8 cellular contexts compared by ENCODE assay signal in the genomic region with DNA sequence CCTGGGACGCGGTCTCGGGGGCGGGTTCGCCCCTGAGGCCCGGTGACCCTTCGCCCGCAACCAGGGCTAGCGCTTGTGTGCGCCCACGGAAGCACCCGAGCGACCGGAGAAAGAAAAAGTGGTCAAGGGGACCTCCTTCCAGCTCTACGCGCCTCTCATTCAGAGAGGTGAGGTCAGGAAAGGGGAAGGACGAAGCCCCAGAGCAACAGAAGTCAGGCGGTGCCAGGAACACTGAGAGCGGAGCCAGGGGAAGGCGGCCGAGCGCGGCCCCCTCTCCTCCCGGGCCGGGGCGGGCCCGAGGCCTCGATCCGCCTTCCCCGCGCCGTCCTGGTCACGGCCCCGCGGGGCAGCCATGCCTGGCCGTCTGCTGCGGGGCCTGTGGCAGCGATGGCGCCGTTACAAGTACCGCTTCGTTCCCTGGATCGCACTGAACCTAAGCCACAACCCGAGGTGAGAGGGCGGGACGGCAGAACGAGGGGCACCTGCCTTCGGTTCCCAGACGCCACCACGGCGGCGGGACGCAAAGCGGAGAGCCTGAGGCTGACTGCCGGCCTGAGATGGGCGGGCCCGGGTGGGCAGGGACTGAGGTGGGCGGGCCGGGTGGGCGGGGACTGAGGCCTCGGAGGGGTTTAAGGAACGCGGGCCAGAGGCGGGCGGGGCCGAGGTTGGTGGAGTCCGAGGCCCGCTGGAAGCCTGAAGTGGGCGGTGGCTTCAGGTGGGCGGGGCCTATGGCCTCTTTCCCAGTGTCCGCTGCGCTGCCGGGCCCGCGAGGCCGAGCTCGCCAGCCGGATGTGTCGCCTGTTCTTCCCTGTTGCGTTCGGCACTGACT. TPM values are rescaled to one million over a fixed set of nuclear protein-coding genes. Genes with fewer than 3 reads are reported as not detected.
DNase-seq lines count a peak whose midpoint lies in the region; ATAC-seq and TF ChIP-seq lines count a peak whose summit lies in the region.

A gene with protein sequence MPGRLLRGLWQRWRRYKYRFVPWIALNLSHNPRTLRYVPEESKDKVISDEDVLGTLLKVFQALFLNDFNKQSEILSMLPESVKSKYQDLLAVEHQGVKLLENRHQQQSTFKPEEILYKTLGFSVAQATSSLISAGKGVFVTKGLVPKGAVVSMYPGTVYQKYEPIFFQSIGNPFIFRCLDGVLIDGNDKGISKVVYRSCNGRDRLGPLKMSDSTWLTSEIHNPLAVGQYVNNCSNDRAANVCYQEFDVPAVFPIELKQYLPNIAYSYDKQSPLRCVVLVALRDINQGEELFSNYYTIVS (plus strand): TSS at position 303 of the 829 bp plus-strand sequence. CDS start 50 bp downstream, at position 353.

- H2BK120ac ChIP-seq in IMR-90 (ENCODE audit: low read depth, low read length) = peak within 1 kb of the TSS; percentile 69

- H3K4me2 ChIP-seq in IMR-90 (ENCODE audit: low read depth, low read length) (peak within 1 kb of the TSS; percentile 85), OCI-LY7 (ENCODE audit: low read length) (peak within 1 kb of the TSS; percentile 86)

- H2BK15ac ChIP-seq in IMR-90 (ENCODE audit: low read depth, low read length) = no peak within 1 kb of the TSS; the same call in 2 of the 3 replicates

- H3K9ac ChIP-seq in IMR-90 (ENCODE audit: low read depth, low read length) = peak within 1 kb of the TSS; percentile 81

- TF ChIP-seq CTCF in IMR-90 (conservative IDR thresholded peaks at IDR 0.05; ENCODE audit: low read depth, low read length) = no peak
- TF ChIP-seq CTCF in OCI-LY7 (conservative IDR thresholded peaks at IDR 0.05; ENCODE audit: low read length) = no peak
- no peak for TF ChIP-seq CTCF in mucosa of descending colon (IDR thresholded peaks at IDR 0.05)

- peak; percentile 95 for TF ChIP-seq POLR2A in IMR-90 (IDR thresholded peaks at IDR 0.05; ENCODE audit: low read depth, low read length)

- H3K14ac ChIP-seq in IMR-90 (replicated peaks; ENCODE audit: low read depth, low read length) = peak within 1 kb of the TSS; percentile 88

- no peaks in the 10 kb centered on the region for H3K79me2 ChIP-seq in OCI-LY7 (ENCODE audit: insufficient read depth, low read depth, low read length)

- H3K9me1 ChIP-seq in IMR-90 (ENCODE audit: insufficient read depth, low read length) = no peaks in the 10 kb centered on the region

- CTCF ChIA-PET in IMR-90 (lab: Yijun Ruan, JAX) = no interaction called here
- CTCF ChIA-PET in OCI-LY7 (lab: Charles Lee; ENCODE audit: unreplicated experiment) = no interaction called here

- peak within 1 kb of the TSS; percentile 68 for H4K5ac ChIP-seq in IMR-90 (ENCODE audit: low read depth, low read length)

- H3K23ac ChIP-seq in IMR-90 (ENCODE audit: low read depth, low read length) = peak within 1 kb of the TSS; percentile 86

- no peak within 1 kb of the TSS for H2AK5ac ChIP-seq in IMR-90 (ENCODE audit: low read depth, low read length)

- peak within 1 kb of the TSS; percentile 79 for H3K27ac ChIP-seq in IMR-90 (ENCODE audit: insufficient read depth, low read length)
- H3K27ac ChIP-seq in OCI-LY7 (ENCODE audit: low read depth, low read length, poor library complexity, severe bottlenecking) = peak within 1 kb of the TSS; percentile 77
- peak within 1 kb of the TSS; percentile 83 for H3K27ac ChIP-seq in epithelial cell of prostate

- TF ChIP-seq RAD21 in IMR-90 (IDR thresholded peaks at IDR 0.05; ENCODE audit: low read length) = no peak

- 0 out of 2 replicates have a peak within 1 kb of the TSS, but pooled peaks have one; percentile 29 for H2BK20ac ChIP-seq in IMR-90 (ENCODE audit: low read depth, low read length)

- peak within 1 kb of the TSS; percentile 65 to 94 for H4K8ac ChIP-seq in IMR-90 (ENCODE audit: low read depth in 2 of 2, low read length in 2 of 2)

- BruUV-seq in IMR-90 (replicated peaks; lab: Mats Ljungman, UMichigan) = no TSS peak
- no TSS peak for BruUV-seq in OCI-LY7 (replicated peaks; lab: Mats Ljungman, UMichigan)

- in situ Hi-C loops in IMR-90 (cut with MboI; ENCODE audit: low sequenced_read_pairs) = loop anchor here (25.0 kb wide), 1 partner anchor 1553 kb away; a partner anchor contains a TSS

- H3K4ac ChIP-seq in IMR-90 (ENCODE audit: low read depth, low read length) = peak within 1 kb of the TSS; percentile 88

- H3K79me1 ChIP-seq in IMR-90 (ENCODE audit: low read depth in 1 of 2, low read length in 2 of 2) = peaks cover 0 to 3% of the 10 kb centered on the region in 2 experiments; a peak in 1 of 4 replicates

- peak within 1 kb of the TSS; percentile 88 for H3K56ac ChIP-seq in IMR-90 (ENCODE audit: extremely low read depth, insufficient read depth, low read length)

- intact Hi-C loops in IMR-90 (cut with micrococcal nuclease) (loop anchor here (2.0 kb wide), 1 partner anchor 311 kb away; no protein-coding TSS in a partner anchor), OCI-LY7 (cut with micrococcal nuclease; ENCODE audit: unreplicated experiment) (loop anchor here (1.0 to 2.0 kb wide), 4 partner anchors 43 to 264 kb away; a partner anchor contains a TSS), mucosa of descending colon (cut with DNase I, micrococcal nuclease) (loop anchor here (10.0 kb wide), 2 partner anchors 225 to 315 kb away; no protein-coding TSS in a partner anchor)

- H3K36me3 ChIP-seq in IMR-90 (ENCODE audit: control insufficient read depth, insufficient read depth, low read length) = no peaks in the 10 kb centered on the region
- H3K36me3 ChIP-seq in OCI-LY7 (ENCODE audit: insufficient read depth, low read length) = peaks cover 3% of the 10 kb centered on the region; the same call in 1 of the 2 replicates
- H3K36me3 ChIP-seq in mucosa of descending colon (ENCODE audit: low read depth) = no peaks in the 10 kb centered on the region

- peak within 1 kb of the TSS; percentile 80 for H2AK9ac ChIP-seq in IMR-90 (replicated peaks; ENCODE audit: low read depth, low read length, poor library complexity)

- H3K18ac ChIP-seq in IMR-90 (ENCODE audit: low read depth, low read length) = peak within 1 kb of the TSS; percentile 59

- dilution Hi-C loops in IMR-90 (cut with HindIII; ENCODE audit: low sequenced_read_pairs, unreplicated experiment) = no loop called here

- POLR2A ChIA-PET in IMR-90 (lab: Charles Lee; ENCODE audit: unreplicated experiment) = no interaction called here
- POLR2A ChIA-PET in OCI-LY7 (lab: Charles Lee) = interaction anchor here (0.5 to 3.6 kb wide), 18 partner anchors 10 to 473 kb away, joined by 3 to 20 read pairs (median 4); no protein-coding TSS in a partner anchor

- no peaks in the 10 kb centered on the region for H3K9me2 ChIP-seq in OCI-LY7 (ENCODE audit: insufficient read depth, low read length)

- H2BK5ac ChIP-seq in IMR-90 (ENCODE audit: low read depth, low read length, poor library complexity, severe bottlenecking) = peak within 1 kb of the TSS; percentile 81

- ATAC-seq in GM21529 (IDR thresholded peaks at IDR 0.05; ENCODE audit: unreplicated experiment) (peak; percentile 83), IMR-90 (ENCODE audit: low read depth) (peak; percentile 94), mucosa of descending colon (peak; percentile 93)

- H4K91ac ChIP-seq in IMR-90 (ENCODE audit: insufficient read depth, low read depth, low read length) = peak within 1 kb of the TSS; percentile 85

- no peaks in the 10 kb centered on the region for H3K4me1 ChIP-seq in IMR-90 (ENCODE audit: control insufficient read depth, insufficient read depth, low read length)
- H3K4me1 ChIP-seq in OCI-LY7 (ENCODE audit: insufficient read depth, low read length, poor library complexity, severe bottlenecking) = peaks cover 21% of the 10 kb centered on the region
- H3K4me1 ChIP-seq in mucosa of descending colon (ENCODE audit: low read depth) = peaks cover 7% of the 10 kb centered on the region

- H2AFZ ChIP-seq in IMR-90 (replicated peaks; ENCODE audit: low read length, poor library complexity) (peak within 1 kb of the TSS; percentile 98), OCI-LY7 (ENCODE audit: low read length) (peak within 1 kb of the TSS; percentile 96)

- DNase-seq in DMS 273 treated with DMSO at 0.1 percent for 48 hours (lab: John Stamatoyannopoulos, UW) (peak; percentile 85), IMR-90 (peak; percentile 96), OCI-LY7 (ENCODE audit: low spot score) (peak; percentile 98), activated T-cell treated with anti-CD3 and anti-CD28 coated beads for 48 hours (ENCODE audit: low read depth) (peak; percentile 94), epithelial cell of prostate (ENCODE audit: low read depth, low spot score) (peak; percentile 73), mucosa of descending colon (peak; percentile 99)
- DNase-seq in stimulated activated CD8-positive, alpha-beta memory T cell treated with anti-CD3 and anti-CD28 coated beads, Interleukin-4, amount 100 ng/mL, for 1 hour (ENCODE audit: low read depth in 2 of 2, low spot score in 1 of 2) = peak; percentile 68 to 77

- H4K20me1 ChIP-seq in IMR-90 (ENCODE audit: insufficient read depth, low read length) (no peaks in the 10 kb centered on the region), OCI-LY7 (ENCODE audit: insufficient read depth, low read length) (no peaks in the 10 kb centered on the region)

- H3K4me3 ChIP-seq in IMR-90 (ENCODE audit: insufficient read depth, low read depth, low read length) (peak within 1 kb of the TSS; percentile 91), OCI-LY7 (ENCODE audit: low read depth, low read length, poor library complexity, severe bottlenecking) (peak within 1 kb of the TSS; percentile 76), mucosa of descending colon (peak within 1 kb of the TSS; percentile 31)

- H3K27me3 ChIP-seq in IMR-90 (ENCODE audit: control insufficient read depth, insufficient read depth, low read length) = no peaks in the 10 kb centered on the region

- 3% methylated on average over 13 of the region's 81 CpGs; no CpG with 5 or more reads in 1 of the 2 experiments for whole genome bisulfite sequencing in IMR-90 (ENCODE audit: extremely low coverage in 2 of 2, insufficient read length in 1 of 2), 2 experiments

- H3K9me3 ChIP-seq in IMR-90 (ENCODE audit: control insufficient read depth, insufficient read depth, low read length) (no peaks in the 10 kb centered on the region), OCI-LY7 (ENCODE audit: low read length) (no peaks in the 10 kb centered on the region), mucosa of descending colon (no peaks in the 10 kb centered on the region)

RNA-seq across cellular contexts. Expression of the gene that starts here (rescaled TPM):
- total RNA-seq in IMR-90 (2012; rRNA removed) (8.1 and 8.9 TPM in 2 replicates), OCI-LY7 (2022) (13.3 and 14.5 TPM in 2 replicates), mucosa of descending colon (10 to 100 TPM; 11.1 to 23.8 (median 18.9) TPM)
- 3.6 and 3.9 TPM in 2 replicates for polyA plus RNA-seq in IMR-90 (2012; rRNA removed)
- 0.58 and 1.4 TPM in 2 replicates for polyA plus RNA-seq in IMR-90 (2012; cell fraction: cytosol; rRNA removed)
- polyA plus RNA-seq in IMR-90 (2012; cell fraction: nucleus; rRNA removed; ENCODE audit: low replicate concordance) = 0.38 and 2.1 TPM in 2 replicates
- 5.0 and 6.7 TPM in 2 replicates for total RNA-seq in OCI-LY7 (2014; rRNA removed; shearing (Covaris generic))

Comparison
In these comparisons a context has a peak if more than half of its experiments do, and no peak if none do; other contexts are left out.
1. Peak in every context shown above with its lines: DNase-seq, ATAC-seq, H3K4me3 ChIP-seq and H3K27ac ChIP-seq.
2. H3K4me3 ChIP-seq: peak in every context shown above with its lines; median percentile 91 in IMR-90; 76 in OCI-LY7; 31 in mucosa of descending colon.